Comparison of ENCODE assay signal across 27 cellular contexts in the genomic region with DNA sequence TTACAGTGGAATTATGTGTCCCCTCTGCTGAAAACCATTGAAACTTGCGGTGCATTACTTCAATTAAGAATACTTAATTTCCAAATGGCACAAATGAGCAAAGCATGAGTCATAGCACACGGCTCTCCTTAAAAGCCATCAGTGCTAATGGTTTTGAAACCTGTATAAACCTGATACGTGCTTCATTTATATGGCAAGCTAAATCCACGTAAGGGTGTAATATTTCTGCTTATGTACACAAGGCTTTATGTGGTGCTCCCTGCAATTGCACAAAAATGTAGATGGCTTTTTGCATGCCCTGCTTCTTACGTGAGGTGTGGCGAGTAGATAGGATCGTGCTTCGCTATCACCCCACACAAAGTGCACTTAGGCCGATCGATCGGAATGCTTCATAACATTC.
A peak's percentile ranks its signal among the peaks of the same experiment; 100 is the strongest.
DNase-seq lines count a peak whose midpoint lies in the region; ATAC-seq and TF ChIP-seq lines count a peak whose summit lies in the region.
"Had no signal": no experiment of that assay in that cellular context is flagged by ENCODE, and none has a peak within 500 bp of the region (broad histone marks: within the 10 kb centered on the region; RNA-seq: fewer than 3 reads in every experiment).

No MANE protein-coding gene starts in this region.

- no peaks in the 10 kb centered on the region for H3K36me3 Mint-ChIP-seq in glutamatergic neuron (ENCODE audit: unreplicated experiment)
- no peaks in the 10 kb centered on the region for H3K36me3 Mint-ChIP-seq in chondrocyte (ENCODE audit: low read depth)
- H3K36me3 Mint-ChIP-seq in effector memory CD8-positive, alpha-beta T cell (ENCODE audit: insufficient read depth): no peaks in the 10 kb centered on the region
- H3K36me3 Mint-ChIP-seq: IgD-negative memory B cell, memory B cell had no signal

- H3K9me3 Mint-ChIP-seq in glutamatergic neuron (ENCODE audit: unreplicated experiment) (no peaks in the 10 kb centered on the region), chondrocyte (ENCODE audit: low read depth) (peaks cover 20% of the 10 kb centered on the region)
- peaks cover 0 to 1% of the 10 kb centered on the region in 2 donors for H3K9me3 Mint-ChIP-seq in effector memory CD8-positive, alpha-beta T cell
- H3K9me3 Mint-ChIP-seq: activated T-cell treated with anti-CD3 and anti-CD28 coated beads, Interleukin-2, amount 50 U/mL, for 72 hours; IgD-negative memory B cell; nephron; stimulated activated effector memory CD8-positive, alpha-beta T cell treated with anti-CD3 and anti-CD28 coated beads, Interleukin-12 subunit alpha, Interleukin-12 subunit beta, amount 100 ng/mL, for 72 hours had no signal

- peaks cover 6% of the 10 kb centered on the region for H3K4me1 Mint-ChIP-seq in glutamatergic neuron (ENCODE audit: low read depth, unreplicated experiment)
- H3K4me1 Mint-ChIP-seq in chondrocyte (ENCODE audit: low read depth): no peaks in the 10 kb centered on the region
- no peaks in the 10 kb centered on the region for H3K4me1 Mint-ChIP-seq in effector memory CD8-positive, alpha-beta T cell (ENCODE audit: low read depth in 2 of 2)
- H3K4me1 Mint-ChIP-seq: memory B cell; nephron; stimulated activated effector memory CD8-positive, alpha-beta T cell treated with anti-CD3 and anti-CD28 coated beads, Interleukin-12 subunit alpha, Interleukin-12 subunit beta, amount 100 ng/mL, for 72 hours had no signal

- TF ChIP-seq CTCF in glutamatergic neuron (IDR thresholded peaks at IDR 0.05; ENCODE audit: partially characterized antibody, unreplicated experiment) (no peak), chondrocyte (IDR thresholded peaks at IDR 0.05) (no peak)

- H3K27ac Mint-ChIP-seq in glutamatergic neuron (ENCODE audit: unreplicated experiment) (peak overlapping the region; percentile 81), chondrocyte (ENCODE audit: unreplicated experiment) (no peak overlapping the region)
- no peak overlapping the region for H3K27ac Mint-ChIP-seq in effector memory CD8-positive, alpha-beta T cell
- H3K27ac Mint-ChIP-seq: activated T-cell treated with anti-CD3 and anti-CD28 coated beads, Interleukin-2, amount 50 U/mL, for 72 hours; IgD-negative memory B cell; memory B cell; nephron; stimulated activated effector memory CD8-positive, alpha-beta T cell treated with anti-CD3 and anti-CD28 coated beads, Interleukin-12 subunit alpha, Interleukin-12 subunit beta, amount 100 ng/mL, for 72 hours had no signal

- DNase-seq in H4 (ENCODE audit: low spot score): peak; percentile 78
- peak; percentile 77 for DNase-seq in NCI-H1436 (lab: John Stamatoyannopoulos, UW)
- DNase-seq in NCI-H2196 (lab: John Stamatoyannopoulos, UW; ENCODE audit: unreplicated experiment): peak; percentile 40
- DNase-seq in glutamatergic neuron: no peak
- DNase-seq in chondrocyte (ENCODE audit: low spot score): no peak
- DNase-seq in activated CD4-positive, alpha-beta T cell treated with anti-CD3 and anti-CD28 coated beads for 48 hours: no peak
- no peak for DNase-seq in effector memory CD8-positive, alpha-beta T cell
- DNase-seq: activated CD4-positive, alpha-beta T cell treated with anti-CD3 and anti-CD28 coated beads, Interleukin-2, amount 50 U/mL, for 48 hours; activated T-cell treated with anti-CD3 and anti-CD28 coated beads, Interleukin-2, amount 50 U/mL, for 72 hours; caudate nucleus; COR-L47; cortex of kidney; GM23248; heart left ventricle; islet precursor cell; left lung; PC-9; Right ventricle myocardium superior; stimulated activated CD4-positive, alpha-beta T cell treated with anti-CD3 and anti-CD28 coated beads, Interleukin-15, amount 100 ng/mL, for 24 hours; T-helper 2 cell; transverse colon had no signal

- ATAC-seq in effector memory CD8-positive, alpha-beta T cell (replicated peaks): no peak
- ATAC-seq: activated CD4-positive, CD25-positive, alpha-beta regulatory T cell treated with anti-CD3 and anti-CD28 coated beads, Interleukin-2, amount 50 U/mL, for 24 hours; activated T-cell treated with anti-CD3 and anti-CD28 coated beads, Interleukin-2, amount 50 U/mL, for 72 hours; heart left ventricle; left lung; SK-N-SH treated with all-trans-retinoic acid at 6 μM for 48 hours; stimulated activated effector memory CD8-positive, alpha-beta T cell treated with anti-CD3 and anti-CD28 coated beads, Interleukin-12 subunit alpha, Interleukin-12 subunit beta, amount 100 ng/mL, for 72 hours had no signal

- H3K27me3 Mint-ChIP-seq in glutamatergic neuron (ENCODE audit: unreplicated experiment) (peaks cover 2% of the 10 kb centered on the region), chondrocyte (ENCODE audit: low read depth) (no peaks in the 10 kb centered on the region)
- no peaks in the 10 kb centered on the region for H3K27me3 Mint-ChIP-seq in effector memory CD8-positive, alpha-beta T cell
- H3K27me3 Mint-ChIP-seq: IgD-negative memory B cell, memory B cell had no signal

- H3K4me3 Mint-ChIP-seq in glutamatergic neuron (ENCODE audit: unreplicated experiment): no peak overlapping the region
- no peak overlapping the region for H3K4me3 Mint-ChIP-seq in chondrocyte (ENCODE audit: unreplicated experiment)
- no peak overlapping the region for H3K4me3 Mint-ChIP-seq in effector memory CD8-positive, alpha-beta T cell
- H3K4me3 Mint-ChIP-seq: activated T-cell treated with anti-CD3 and anti-CD28 coated beads, Interleukin-2, amount 50 U/mL, for 72 hours; IgD-negative memory B cell; memory B cell; nephron; stimulated activated effector memory CD8-positive, alpha-beta T cell treated with anti-CD3 and anti-CD28 coated beads, Interleukin-12 subunit alpha, Interleukin-12 subunit beta, amount 100 ng/mL, for 72 hours had no signal

Comparison
In these comparisons a context has a peak if more than half of its experiments do, and no peak if none do; other contexts are left out.
1. DNase-seq: peak in H4 (single experiment), NCI-H1436 (single experiment) and NCI-H2196 (single experiment); none in glutamatergic neuron (single experiment), chondrocyte (single experiment), activated CD4-positive, alpha-beta T cell treated with anti-CD3 and anti-CD28 coated beads for 48 hours (single experiment) and effector memory CD8-positive, alpha-beta T cell (0 of 3).